Comparison of ENCODE assay signal across 29 cellular contexts in genomic region chr11:127996825-127997224, GRCh38.
A peak's percentile ranks its signal among the peaks of the same experiment; 100 is the strongest.
DNase-seq lines count a peak whose midpoint lies in the region; ATAC-seq and TF ChIP-seq lines count a peak whose summit lies in the region.
"Had no signal": no experiment of that assay in that cellular context is flagged by ENCODE, and none has a peak within 500 bp of the region (broad histone marks: within the 10 kb centered on the region; RNA-seq: fewer than 3 reads in every experiment).

No MANE protein-coding gene starts in this region.

- H3K9ac ChIP-seq in fibroblast of lung (ENCODE audit: insufficient read depth, low read length) (no peak overlapping the region), trophoblast cell (ENCODE audit: low read length) (no peak overlapping the region)
- H3K9ac ChIP-seq: neural progenitor cell had no signal

- H4K91ac ChIP-seq in trophoblast cell (ENCODE audit: low read depth, low read length): no peak overlapping the region

- H4K8ac ChIP-seq in trophoblast cell (ENCODE audit: low read depth, low read length): no peak overlapping the region

- DNase-seq in EL (peak; percentile 67), RPMI7951 (ENCODE audit: low read depth) (peak; percentile 47), fibroblast of lung (ENCODE audit: low read depth in 2 of 2) (peak; percentile 12 to 69), trophoblast cell (peak; percentile 15 to 84)
- DNase-seq in activated CD8-positive, alpha-beta memory T cell treated with anti-CD3 and anti-CD28 coated beads for 24 hours: no peak
- DNase-seq: activated CD4-positive, alpha-beta memory T cell treated with anti-CD3 and anti-CD28 coated beads, Interleukin-2, amount 10 ng/mL, durations not matched to agents 7 days and 5 days; activated gamma-delta T cell treated with Interleukin-2 at 50 U/mL for 16 hours; activated T-cell treated with anti-CD3 and anti-CD28 coated beads for 4 hours; adrenal gland; central memory CD4-positive, alpha-beta T cell; DMS53; dorsolateral prefrontal cortex; hypothalamus; islet precursor cell; mucosa of descending colon; NCI-H2171; NCI-H526 treated with DMSO at 0.1 percent for 48 hours; stimulated activated naive B cell treated with anti-CD40 and anti-IgM and Interleukin-4, amounts not matched to agents 10 μg/mL and 1 μg/mL and 100 μg/mL, for 72 hours; T1000; testis had no signal

- H3K79me2 ChIP-seq in fibroblast of lung (ENCODE audit: control insufficient read depth, insufficient read depth, low read length) (no peaks in the 10 kb centered on the region), trophoblast cell (ENCODE audit: control insufficient read depth, insufficient read depth, low read length, poor library complexity) (no peaks in the 10 kb centered on the region)

- H3K9me3 ChIP-seq in fibroblast of lung (ENCODE audit: control insufficient read depth, insufficient read depth, low read depth, low read length) (no peaks in the 10 kb centered on the region), trophoblast cell (ENCODE audit: insufficient read depth, low read depth, low read length) (no peaks in the 10 kb centered on the region), gastroesophageal sphincter (no peaks in the 10 kb centered on the region)
- H3K9me3 ChIP-seq: adrenal gland, mucosa of descending colon, prostate gland, testis, vagina had no signal

- H2AFZ ChIP-seq in fibroblast of lung (ENCODE audit: low read length): no peak overlapping the region
- H2AFZ ChIP-seq in trophoblast cell (ENCODE audit: insufficient read depth, low read length, poor library complexity): no peak overlapping the region
- H2AFZ ChIP-seq: GM23338, neural progenitor cell had no signal

- H3K18ac ChIP-seq in trophoblast cell (ENCODE audit: low read length): no peak overlapping the region

- no CpG with 5 or more reads among the region's 5 CpGs for WGBS in trophoblast cell (ENCODE audit: extremely low coverage, insufficient coverage, insufficient read length)
- 76 to 80% methylated on average over 5 of the region's 5 CpGs for WGBS in gastroesophageal sphincter (ENCODE audit: low coverage in 1 of 2), 2 donors

- H2BK120ac ChIP-seq in trophoblast cell (ENCODE audit: insufficient read depth, low read length, poor library complexity): no peak overlapping the region

- H3K14ac ChIP-seq in trophoblast cell (ENCODE audit: low read length): no peak overlapping the region

- H3K23ac ChIP-seq in trophoblast cell (ENCODE audit: low read length): no peak overlapping the region

- no peak for TF ChIP-seq POLR2A in gastroesophageal sphincter (IDR thresholded peaks at IDR 0.05)

- no peak for TF ChIP-seq CTCF in fibroblast of lung (conservative IDR thresholded peaks at IDR 0.05 in 1 of 2, IDR thresholded peaks at IDR 0.05 in 1 of 2; ENCODE audit: low read depth in 1 of 2, low read length in 2 of 2)
- TF ChIP-seq CTCF in gastroesophageal sphincter (IDR thresholded peaks at IDR 0.05): no peak

- no peak overlapping the region for H3K27ac ChIP-seq in fibroblast of lung (ENCODE audit: insufficient read depth, low read length)
- H3K27ac ChIP-seq in trophoblast cell (ENCODE audit: low read depth, low read length): no peak overlapping the region
- H3K27ac ChIP-seq in gastroesophageal sphincter: no peak overlapping the region
- H3K27ac ChIP-seq: adrenal gland, dorsolateral prefrontal cortex, HL-60, neural progenitor cell, prostate gland, RWPE1, testis, vagina had no signal

- H3K4ac ChIP-seq in trophoblast cell (ENCODE audit: low read depth, low read length): no peak overlapping the region

- no peaks in the 10 kb centered on the region for H4K20me1 ChIP-seq in fibroblast of lung (ENCODE audit: control insufficient read depth, extremely low read depth, insufficient read depth, low read length)

- H3K4me1 ChIP-seq in fibroblast of lung (ENCODE audit: control insufficient read depth, extremely low read depth, insufficient read depth, low read length) (no peaks in the 10 kb centered on the region), trophoblast cell (ENCODE audit: control insufficient read depth in 1 of 2, insufficient read depth in 2 of 2, low read length in 2 of 2) (peaks cover 3 to 6% of the 10 kb centered on the region in 2 experiments), gastroesophageal sphincter (no peaks in the 10 kb centered on the region)
- H3K4me1 ChIP-seq: adrenal gland, neural progenitor cell, prostate gland, testis, vagina had no signal

- no peak for TF ChIP-seq EP300 in gastroesophageal sphincter (IDR thresholded peaks at IDR 0.05)

- H3K4me2 ChIP-seq in fibroblast of lung (ENCODE audit: extremely low read depth, insufficient read depth, low read length) (no peak overlapping the region), trophoblast cell (ENCODE audit: low read length) (no peak overlapping the region)
- H3K4me2 ChIP-seq: GM23338, neural progenitor cell, smooth muscle cell had no signal

- H3K4me3 ChIP-seq in fibroblast of lung (replicated peaks in 1 of 4; ENCODE audit: control extremely low read depth in 1 of 4, insufficient read depth in 1 of 4, low read depth in 3 of 4, low read length in 4 of 4) (no peak overlapping the region), trophoblast cell (ENCODE audit: low read depth, low read length) (no peak overlapping the region), gastroesophageal sphincter (no peak overlapping the region)
- H3K4me3 ChIP-seq: adrenal gland, dorsolateral prefrontal cortex, GM23338, mucosa of descending colon, neural progenitor cell, prostate gland, smooth muscle cell, testis, vagina had no signal

- no peak overlapping the region for H2BK12ac ChIP-seq in trophoblast cell (ENCODE audit: low read length)

- ATAC-seq in HG02678 (IDR thresholded peaks at IDR 0.05; ENCODE audit: unreplicated experiment) (no peak), gastroesophageal sphincter (no peak)
- ATAC-seq: GM23338; mucosa of descending colon; stimulated activated naive B cell treated with anti-CD40 and anti-IgM and Interleukin-4, amounts not matched to agents 10 μg/mL and 1 μg/mL and 100 μg/mL, for 72 hours had no signal

- H3K36me3 ChIP-seq in fibroblast of lung (ENCODE audit: control insufficient read depth, insufficient read depth, low read length) (no peaks in the 10 kb centered on the region), trophoblast cell (ENCODE audit: control insufficient read depth in 1 of 2, insufficient read depth in 2 of 2, low read length in 2 of 2) (no peaks in the 10 kb centered on the region), gastroesophageal sphincter (no peaks in the 10 kb centered on the region)
- H3K36me3 ChIP-seq: adrenal gland, neural progenitor cell, prostate gland, vagina had no signal

- H4K12ac ChIP-seq in trophoblast cell (ENCODE audit: low read depth, low read length): no peak overlapping the region

- H2AK5ac ChIP-seq in trophoblast cell (ENCODE audit: low read length): no peak overlapping the region

- peaks cover 3% of the 10 kb centered on the region for H3K79me1 ChIP-seq in trophoblast cell (ENCODE audit: low read length)

- no peak overlapping the region for H2BK5ac ChIP-seq in trophoblast cell (ENCODE audit: low read depth, low read length, poor library complexity)

- H3K27me3 ChIP-seq in fibroblast of lung (ENCODE audit: control insufficient read depth, insufficient read depth, low read length) (no peaks in the 10 kb centered on the region), trophoblast cell (ENCODE audit: insufficient read depth, low read length) (no peaks in the 10 kb centered on the region), gastroesophageal sphincter (peaks cover 5% of the 10 kb centered on the region)
- H3K27me3 ChIP-seq: adrenal gland, neural progenitor cell, testis, vagina had no signal
